Comparison of ENCODE assay signal across 9 cellular contexts in genomic region chr6:161418458-161418945, GRCh38.
DNase-seq lines count a peak whose midpoint lies in the region; ATAC-seq and TF ChIP-seq lines count a peak whose summit lies in the region.
"Had no signal": no experiment of that assay in that cellular context is flagged by ENCODE, and none has a peak within 500 bp of the region (broad histone marks: within the 10 kb centered on the region; RNA-seq: fewer than 3 reads in every experiment).

No MANE protein-coding gene starts in this region.

- intact Hi-C loops in activated B cell treated with CpG ODN at 0.5 μM for 24 hours (cut with micrococcal nuclease) (loop anchor here (2.0 kb wide), 1 partner anchor 1318 kb away; no protein-coding TSS in a partner anchor), prostate gland (cut with DNase I) (loop anchor here (10.0 kb wide), 2 partner anchors 276 to 1316 kb away; no protein-coding TSS in a partner anchor)

- no peak overlapping the region for H3K4me3 Mint-ChIP-seq in activated B cell treated with CpG ODN at 0.5 μM for 24 hours
- H3K4me3 Mint-ChIP-seq: IgD-negative memory B cell had no signal

- peak; percentile 55 for TF ChIP-seq CTCF in AG04449 (IDR thresholded peaks at IDR 0.05; ENCODE audit: insufficient read depth, low read length, missing control alignments)
- TF ChIP-seq CTCF in activated B cell treated with CpG ODN at 0.5 μM for 24 hours (IDR thresholded peaks at IDR 0.05), result peak; percentile 48
- peak; percentile 22 to 75 (median 66) for TF ChIP-seq CTCF in prostate gland (IDR thresholded peaks at IDR 0.05)

- WGBS in prostate gland, result 3% methylated on average over 7 of the region's 7 CpGs

- no peaks in the 10 kb centered on the region for H3K4me1 ChIP-seq in prostate gland (replicated peaks)

- ATAC-seq in HG02610 (IDR thresholded peaks at IDR 0.05; ENCODE audit: unreplicated experiment) (peak; percentile 58), activated B cell treated with CpG ODN at 0.5 μM for 24 hours (ENCODE audit: low read depth) (no peak), HG02938 (IDR thresholded peaks at IDR 0.05; ENCODE audit: unreplicated experiment) (no peak)

- peaks cover 9% of the 10 kb centered on the region for H3K27me3 Mint-ChIP-seq in activated B cell treated with CpG ODN at 0.5 μM for 24 hours

- no peaks in the 10 kb centered on the region for H3K27me3 ChIP-seq in prostate gland (replicated peaks; ENCODE audit: insufficient read depth)

- CTCF ChIA-PET in AG04449 (lab: Yijun Ruan, JAX) (interaction anchor here (0.6 to 3.8 kb wide), 35 partner anchors 9 to 1489 kb away, joined by 3 to 45 read pairs (median 5); partner anchors contain the start of genes PACRG and PRKN), activated B cell treated with CpG ODN at 0.5 μM for 24 hours (lab: Charles Lee) (interaction anchor here (1.2 to 1.6 kb wide), 4 partner anchors 16 to 1318 kb away, joined by 3 to 9 read pairs (median 4); no protein-coding TSS in a partner anchor)

- POLR2A ChIA-PET in AG04449 (lab: Yijun Ruan, JAX) (interaction anchor here (1.0 to 1.2 kb wide), 2 partner anchors 11 to 214 kb away, joined by 3 to 7 read pairs; no protein-coding TSS in a partner anchor), activated B cell treated with CpG ODN at 0.5 μM for 24 hours (lab: Charles Lee) (no interaction called here)

- H3K36me3 ChIP-seq in prostate gland, result no peaks in the 10 kb centered on the region

- H3K9me3 Mint-ChIP-seq in activated B cell treated with CpG ODN at 0.5 μM for 24 hours, result no peaks in the 10 kb centered on the region

- H3K9me3 ChIP-seq in prostate gland, result no peaks in the 10 kb centered on the region

- H3K27ac Mint-ChIP-seq in activated B cell treated with CpG ODN at 0.5 μM for 24 hours, result no peak overlapping the region
- H3K27ac Mint-ChIP-seq: IgD-negative memory B cell had no signal

- TF ChIP-seq POLR2A in prostate gland (IDR thresholded peaks at IDR 0.05), result no peak

- DNase-seq in AG04449 (ENCODE audit: low read depth, low spot score) (peak; percentile 59), GM03348 (ENCODE audit: low spot score) (peak; percentile 71), NCI-H2029 treated with DMSO at 0.1 percent for 48 hours (lab: John Stamatoyannopoulos, UW) (peak; percentile 12), activated B cell treated with CpG ODN at 0.5 μM for 24 hours (no peak), glomerular visceral epithelial cell (ENCODE audit: extremely low spot score) (peak; percentile 87), prostate gland (ENCODE audit: low spot score) (peak; percentile 72)

- no peak overlapping the region for H3K27ac ChIP-seq in prostate gland

- H3K4me3 ChIP-seq in AG04449 (ENCODE audit: low read depth, low read length), result no peak overlapping the region
- H3K4me3 ChIP-seq in prostate gland, result no peak overlapping the region

- H3K4me1 Mint-ChIP-seq in activated B cell treated with CpG ODN at 0.5 μM for 24 hours, result no peaks in the 10 kb centered on the region
- H3K4me1 Mint-ChIP-seq: IgD-negative memory B cell had no signal

- H3K36me3 Mint-ChIP-seq in activated B cell treated with CpG ODN at 0.5 μM for 24 hours (ENCODE audit: low read depth), result no peaks in the 10 kb centered on the region
- H3K36me3 Mint-ChIP-seq: IgD-negative memory B cell had no signal
